12 cellular contexts compared by ENCODE assay signal in genomic region chr4:31088600-31089230, GRCh38.
DNase-seq lines count a peak whose midpoint lies in the region; ATAC-seq, FAIRE-seq and TF ChIP-seq lines count a peak whose summit lies in the region.
"Had no signal": no experiment of that assay in that cellular context is flagged by ENCODE, and none has a peak within 500 bp of the region (broad histone marks: within the 10 kb centered on the region; RNA-seq: fewer than 3 reads in every experiment).

No MANE protein-coding gene starts in this region.

- dilution Hi-C loops in keratinocyte (cut with MboI; ENCODE audit: extremely low pct_ligation_motif_present, low sequenced_read_pairs): no loop called here

- TF ChIP-seq CTCF in cardiac fibroblast (IDR thresholded peaks at IDR 0.05; ENCODE audit: low read depth, low read length) (no peak), keratinocyte (optimal IDR thresholded peaks at IDR 0.05 in 1 of 3, IDR thresholded peaks at IDR 0.05 in 1 of 3, conservative IDR thresholded peaks at IDR 0.05 in 1 of 3; ENCODE audit: extremely low read depth in 1 of 3, insufficient read depth in 2 of 3, low read length in 3 of 3) (no peak)

- H3K9me1 ChIP-seq in keratinocyte (ENCODE audit: control insufficient read depth, extremely low read depth, insufficient read depth, low read length): no peaks in the 10 kb centered on the region

- H3K4me2 ChIP-seq in keratinocyte (ENCODE audit: control insufficient read depth, extremely low read depth, insufficient read depth, low read depth, low read length): no peak overlapping the region

- no peak overlapping the region for H2AFZ ChIP-seq in keratinocyte (ENCODE audit: control insufficient read depth, low read length)
- H2AFZ ChIP-seq: parathyroid adenoma had no signal

- H3K79me2 ChIP-seq in keratinocyte (ENCODE audit: control insufficient read depth, insufficient read depth, low read length): no peaks in the 10 kb centered on the region
- H3K79me2 ChIP-seq: parathyroid adenoma had no signal

- H3K27me3 ChIP-seq in keratinocyte (ENCODE audit: control insufficient read depth, extremely low read depth, insufficient read depth, low read length): no peaks in the 10 kb centered on the region
- H3K27me3 ChIP-seq: suprapubic skin had no signal

- no peak for ATAC-seq in GM21619 (IDR thresholded peaks at IDR 0.05; ENCODE audit: unreplicated experiment)
- no peak for ATAC-seq in GM19452 (IDR thresholded peaks at IDR 0.05; ENCODE audit: unreplicated experiment)

- H3K4me1 ChIP-seq in keratinocyte (ENCODE audit: control insufficient read depth, extremely low read depth, insufficient read depth, low read length): peaks cover 2% of the 10 kb centered on the region
- H3K4me1 ChIP-seq: parathyroid adenoma, suprapubic skin had no signal

- H3K4me3 ChIP-seq in cardiac fibroblast (replicated peaks in 1 of 2; ENCODE audit: low read depth in 2 of 2, low read length in 2 of 2) (no peak overlapping the region), keratinocyte (ENCODE audit: control insufficient read depth in 2 of 3, extremely low read depth in 1 of 3, insufficient read depth in 2 of 3, low read depth in 1 of 3, low read length in 3 of 3) (no peak overlapping the region)
- H3K4me3 ChIP-seq: suprapubic skin had no signal

- no peak overlapping the region for H3K27ac ChIP-seq in keratinocyte (ENCODE audit: control insufficient read depth, insufficient read depth, low read length)
- H3K27ac ChIP-seq: parathyroid adenoma, suprapubic skin had no signal

- no peak overlapping the region for H3K9ac ChIP-seq in keratinocyte (ENCODE audit: control insufficient read depth, extremely low read depth, insufficient read depth, low read length)
- H3K9ac ChIP-seq: parathyroid adenoma had no signal

- DNase-seq in LHCN-M2 (ENCODE audit: low read depth): peak; percentile 72
- peak; percentile 51 to 67 for DNase-seq in cardiac fibroblast (ENCODE audit: low read depth in 2 of 2)
- DNase-seq in keratinocyte (ENCODE audit: low read depth, low spot score): no peak
- no peak for DNase-seq in DMS153 (lab: John Stamatoyannopoulos, UW)
- DNase-seq in activated gamma-delta T cell (lab: John Stamatoyannopoulos, UW): no peak
- DNase-seq: activated T-cell treated with anti-CD3 and anti-CD28 coated beads, Interleukin-2, amount 50 U/mL, for 24 hours; NCI-H2081 treated with DMSO at 0.1 percent for 48 hours had no signal

- H3K9me3 ChIP-seq in keratinocyte (ENCODE audit: control insufficient read depth, low read depth, low read length): no peaks in the 10 kb centered on the region
- H3K9me3 ChIP-seq: suprapubic skin had no signal

- no peaks in the 10 kb centered on the region for H3K36me3 ChIP-seq in keratinocyte (ENCODE audit: control insufficient read depth in 2 of 2, extremely low read depth in 1 of 2, insufficient read depth in 2 of 2, low read length in 2 of 2)
- H3K36me3 ChIP-seq: suprapubic skin had no signal

- no peaks in the 10 kb centered on the region for H4K20me1 ChIP-seq in keratinocyte (ENCODE audit: control insufficient read depth, extremely low read depth, insufficient read depth, low read length)

- FAIRE-seq in A204.1 (lab: Jason Lieb, UNC) (peak; percentile 30), keratinocyte (lab: Jason Lieb, UNC) (peak; percentile 20)

Comparison
In these comparisons a context has a peak if more than half of its experiments do, and no peak if none do; other contexts are left out.
1. DNase-seq: peak in LHCN-M2 (single experiment) and cardiac fibroblast (2 of 2); none in keratinocyte (single experiment), DMS153 (single experiment) and activated gamma-delta T cell (single experiment).